ENCODE assay signal across 1 cellular context in genomic region chr17:66458782-66459181, GRCh38.
A peak's percentile ranks its signal among the peaks of the same experiment; 100 is the strongest.
TF ChIP-seq lines count a peak whose summit lies in the region.

No MANE protein-coding gene starts in this region.

TF ChIP-seq in HepG2, 621 proteins besides CTCF, POLR2A, EP300 and RAD21 (continued from another document):
- no peak for TF ChIP-seq ZNF646 (CRISPR knock-in tag; IDR thresholded peaks at IDR 0.05)
- no peak for TF ChIP-seq DBP (CRISPR knock-in tag; IDR thresholded peaks at IDR 0.05; ENCODE audit: not compliant biosample characterization)
- TF ChIP-seq ZNF572 (CRISPR knock-in tag; IDR thresholded peaks at IDR 0.05): no peak
- no peak for TF ChIP-seq SP1 (IDR thresholded peaks at IDR 0.05)
- TF ChIP-seq SP1 (CRISPR knock-in tag; IDR thresholded peaks at IDR 0.05): no peak
- TF ChIP-seq SNAPC2 (CRISPR knock-in tag; IDR thresholded peaks at IDR 0.05): no peak
- TF ChIP-seq ZNF256 (CRISPR knock-in tag; conservative IDR thresholded peaks at IDR 0.05): no peak
- no peak for TF ChIP-seq ZNF343 (CRISPR knock-in tag; IDR thresholded peaks at IDR 0.05)
- no peak for TF ChIP-seq SKI (IDR thresholded peaks at IDR 0.05; ENCODE audit: partially characterized antibody)
- TF ChIP-seq SATB2 (CRISPR knock-in tag; IDR thresholded peaks at IDR 0.05): no peak
- no peak for TF ChIP-seq RERE (CRISPR knock-in tag; IDR thresholded peaks at IDR 0.05; ENCODE audit: low read depth)
- TF ChIP-seq CEBPB (IDR thresholded peaks at IDR 0.05; ENCODE audit: borderline replicate concordance, low read depth, low read length): no peak
- TF ChIP-seq FOSL2 (CRISPR knock-in tag; IDR thresholded peaks at IDR 0.05): no peak
- TF ChIP-seq ZMYM3 (CRISPR knock-in tag; IDR thresholded peaks at IDR 0.05): peak; percentile 89
- no peak for TF ChIP-seq IRX3 (CRISPR knock-in tag; IDR thresholded peaks at IDR 0.05; ENCODE audit: borderline replicate concordance, low read depth)
- no peak for TF ChIP-seq ZNF747 (CRISPR knock-in tag; IDR thresholded peaks at IDR 0.05; ENCODE audit: borderline replicate concordance)
- 0 out of 2 replicates have a peak, but pooled peaks have one; percentile 27 for TF ChIP-seq BRF2 (CRISPR knock-in tag; IDR thresholded peaks at IDR 0.05)
- no peak for TF ChIP-seq ZXDC (CRISPR knock-in tag; IDR thresholded peaks at IDR 0.05)
- no peak for TF ChIP-seq RXRB (CRISPR knock-in tag; IDR thresholded peaks at IDR 0.05; ENCODE audit: borderline replicate concordance)
- no peak for TF ChIP-seq ZSCAN31 (CRISPR knock-in tag; IDR thresholded peaks at IDR 0.05; ENCODE audit: low read depth)
- TF ChIP-seq ZNF563 (CRISPR knock-in tag; IDR thresholded peaks at IDR 0.05): no peak
- TF ChIP-seq BRD4 (CRISPR knock-in tag; IDR thresholded peaks at IDR 0.05): no peak
- TF ChIP-seq RBAK (CRISPR knock-in tag; IDR thresholded peaks at IDR 0.05): 0 out of 2 replicates have a peak, but pooled peaks have one; percentile 13
TF ChIP-seq in HepG2: peak in this region for 16.
